1 cellular context compared by ENCODE assay signal in the genomic region with DNA sequence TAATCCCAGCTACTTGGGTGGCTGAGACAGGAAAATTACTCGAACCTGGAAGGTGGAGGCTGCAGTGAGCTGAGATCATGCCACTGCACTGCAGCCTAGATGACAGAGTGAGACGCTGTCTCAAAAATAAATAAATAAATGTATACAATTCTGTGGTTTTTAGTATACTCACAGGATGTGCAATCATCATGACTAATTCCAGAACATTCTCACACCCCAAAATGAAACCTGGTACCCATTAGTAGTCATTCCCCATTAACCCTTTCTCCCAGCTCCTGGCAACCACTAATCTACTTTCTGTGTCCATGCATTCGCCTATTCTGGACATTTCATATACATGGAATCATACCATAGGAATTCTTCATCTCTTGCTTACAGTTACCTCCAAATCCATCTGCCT.
TF ChIP-seq lines count a peak whose summit lies in the region.

No MANE protein-coding gene starts in this region.

TF ChIP-seq in HepG2, 621 proteins besides CTCF, POLR2A, EP300 and RAD21:
- TF ChIP-seq ZFX (CRISPR knock-in tag; IDR thresholded peaks at IDR 0.05; ENCODE audit: low read depth) (no peak), KMT2A (CRISPR knock-in tag; IDR thresholded peaks at IDR 0.05) (no peak), HOXA3 (CRISPR knock-in tag; IDR thresholded peaks at IDR 0.05) (no peak)
